24 cellular contexts compared by ENCODE assay signal in genomic region chr15:29773000-29773399, GRCh38. TPM values are rescaled to one million over a fixed set of nuclear protein-coding genes. Genes with fewer than 3 reads are reported as not detected.
DNase-seq lines count a peak whose midpoint lies in the region; ATAC-seq, FAIRE-seq and TF ChIP-seq lines count a peak whose summit lies in the region.
"Had no signal": no experiment of that assay in that cellular context is flagged by ENCODE, and none has a peak within 500 bp of the region (broad histone marks: within the 10 kb centered on the region; RNA-seq: fewer than 3 reads in every experiment).

No MANE protein-coding gene starts in this region.

- peaks cover 11% of the 10 kb centered on the region for H3K27me3 Mint-ChIP-seq in activated CD8-positive, alpha-beta T cell treated with anti-CD3 and anti-CD28 coated beads for 36 hours

- intact Hi-C loops in Right ventricle myocardium superior (cut with DNase I) (loop anchor here (10.0 kb wide), 1 partner anchor 58 kb away; no protein-coding TSS in a partner anchor), Right ventricle myocardium inferior (cut with DNase I) (no loop called here), IMR-90 (cut with micrococcal nuclease) (no loop called here), body of pancreas (cut with DNase I) (no loop called here)
- intact Hi-C loops in activated CD8-positive, alpha-beta T cell treated with anti-CD3 and anti-CD28 coated beads for 36 hours (cut with micrococcal nuclease), result no loop called here

- DNase-seq in Right ventricle myocardium superior (no peak), Right ventricle myocardium inferior (ENCODE audit: missing footprints) (no peak), H54 (ENCODE audit: insufficient read length, low spot score) (no peak), IMR-90 (no peak), epithelial cell of prostate (ENCODE audit: low read depth, low spot score) (no peak), NAMALWA (ENCODE audit: low spot score) (no peak), body of pancreas (no peak)
- DNase-seq in activated CD8-positive, alpha-beta T cell treated with anti-CD3 and anti-CD28 coated beads for 36 hours, result no peak
- DNase-seq: 8988T; ACHN; AML-193; BE2C; Calu3; CD4-positive, alpha-beta memory T cell; COR-L47; DMS53; DMS79 treated with DMSO at 0.1 percent for 48 hours; GF-D8; GM23248; HCEC 1CT had no signal

- H4K20me1 ChIP-seq in IMR-90 (ENCODE audit: insufficient read depth, low read length), result peaks cover 22% of the 10 kb centered on the region; the same call in 1 of the 2 replicates
- H4K20me1 ChIP-seq: BLaER1 treated with 17β-estradiol and CSF1 and Interleukin-3, amounts not matched to agents 10 nM and 100 nM had no signal

- H3K27me3 ChIP-seq in IMR-90 (ENCODE audit: control insufficient read depth, insufficient read depth, low read length), result no peaks in the 10 kb centered on the region
- H3K27me3 ChIP-seq in body of pancreas, result no peaks in the 10 kb centered on the region
- H3K27me3 ChIP-seq: BE2C had no signal

- POLR2A ChIA-PET in IMR-90 (lab: Charles Lee; ENCODE audit: unreplicated experiment), result no interaction called here
- POLR2A ChIA-PET in activated CD8-positive, alpha-beta T cell treated with anti-CD3 and anti-CD28 coated beads for 36 hours (lab: Charles Lee), result no interaction called here

- ATAC-seq in Right ventricle myocardium superior (ENCODE audit: poor library complexity) (peak; percentile 33), Right ventricle myocardium inferior (no peak), IMR-90 (ENCODE audit: low read depth) (no peak), body of pancreas (no peak)
- no peak for ATAC-seq in activated CD8-positive, alpha-beta T cell treated with anti-CD3 and anti-CD28 coated beads for 36 hours
- ATAC-seq: A549 had no signal

- H4K91ac ChIP-seq in IMR-90 (ENCODE audit: insufficient read depth, low read depth, low read length), result no peak overlapping the region

- no peak overlapping the region for H2BK120ac ChIP-seq in IMR-90 (ENCODE audit: low read depth, low read length)

- no CpG with 5 or more reads among the region's 4 CpGs for WGBS in IMR-90 (ENCODE audit: extremely low coverage in 2 of 2, insufficient read length in 1 of 2), 2 experiments
- 89 to 92% methylated on average over 4 of the region's 4 CpGs for WGBS in body of pancreas, 2 donors

- no peak overlapping the region for H3K4me3 Mint-ChIP-seq in activated CD8-positive, alpha-beta T cell treated with anti-CD3 and anti-CD28 coated beads for 36 hours
- H3K4me3 Mint-ChIP-seq: CD4-positive, alpha-beta memory T cell had no signal

- TF ChIP-seq CTCF in IMR-90 (conservative IDR thresholded peaks at IDR 0.05; ENCODE audit: low read depth, low read length) (no peak), body of pancreas (IDR thresholded peaks at IDR 0.05) (no peak)
- TF ChIP-seq CTCF in activated CD8-positive, alpha-beta T cell treated with anti-CD3 and anti-CD28 coated beads for 36 hours (IDR thresholded peaks at IDR 0.05), result no peak

- no peak overlapping the region for H2AFZ ChIP-seq in IMR-90 (replicated peaks; ENCODE audit: low read length, poor library complexity)
- H2AFZ ChIP-seq: GM23248 had no signal

- dilution Hi-C loops in IMR-90 (cut with HindIII; ENCODE audit: low sequenced_read_pairs, unreplicated experiment), result no loop called here

- CTCF ChIA-PET in IMR-90 (lab: Yijun Ruan, JAX), result no interaction called here
- CTCF ChIA-PET in activated CD8-positive, alpha-beta T cell treated with anti-CD3 and anti-CD28 coated beads for 36 hours (lab: Charles Lee), result no interaction called here

- H3K4me3 ChIP-seq in IMR-90 (ENCODE audit: insufficient read depth, low read depth, low read length), result no peak overlapping the region
- no peak overlapping the region for H3K4me3 ChIP-seq in body of pancreas
- H3K4me3 ChIP-seq: A549; BLaER1 treated with 17β-estradiol and CSF1 and Interleukin-3, amounts not matched to agents 10 nM and 100 nM; GM23248 had no signal

- 0 out of 2 replicates have a peak overlapping the region, but pooled peaks have one; percentile 61 for H2AK5ac ChIP-seq in IMR-90 (ENCODE audit: low read depth, low read length)

- no peak overlapping the region for H3K4me2 ChIP-seq in IMR-90 (ENCODE audit: low read depth, low read length)
- H3K4me2 ChIP-seq: BLaER1 treated with 17β-estradiol and CSF1 and Interleukin-3, amounts not matched to agents 10 nM and 100 nM had no signal

- H3K79me1 ChIP-seq in IMR-90 (ENCODE audit: low read depth in 1 of 2, low read length in 2 of 2), result peaks cover 15 to 59% of the 10 kb centered on the region in 2 experiments

- peak overlapping the region; percentile 60 for H2AK9ac ChIP-seq in IMR-90 (replicated peaks; ENCODE audit: low read depth, low read length, poor library complexity)

- BruUV-seq in IMR-90 (replicated peaks; lab: Mats Ljungman, UMichigan), result no TSS peak

- H2BK5ac ChIP-seq in IMR-90 (ENCODE audit: low read depth, low read length, poor library complexity, severe bottlenecking), result no peak overlapping the region

- H3K9me3 ChIP-seq in IMR-90 (ENCODE audit: control insufficient read depth, insufficient read depth, low read length) (no peaks in the 10 kb centered on the region), body of pancreas (no peaks in the 10 kb centered on the region)
- H3K9me3 ChIP-seq: A549; BE2C; BLaER1 treated with 17β-estradiol and CSF1 and Interleukin-3, amounts not matched to agents 10 nM and 100 nM had no signal

- 0 out of 2 replicates have a peak overlapping the region, but pooled peaks have one; percentile 29 for H3K14ac ChIP-seq in IMR-90 (replicated peaks; ENCODE audit: low read depth, low read length)

- peaks cover 8% of the 10 kb centered on the region for H3K36me3 ChIP-seq in IMR-90 (ENCODE audit: control insufficient read depth, insufficient read depth, low read length)
- H3K36me3 ChIP-seq in body of pancreas (replicated peaks in 1 of 2; ENCODE audit: insufficient read depth in 1 of 2, low read depth in 2 of 2), result peaks cover 0 to 12% of the 10 kb centered on the region in 2 donors
- H3K36me3 ChIP-seq: BE2C; BLaER1 treated with 17β-estradiol and CSF1 and Interleukin-3, amounts not matched to agents 10 nM and 100 nM had no signal

- no peaks in the 10 kb centered on the region for H3K9me3 Mint-ChIP-seq in activated CD8-positive, alpha-beta T cell treated with anti-CD3 and anti-CD28 coated beads for 36 hours
- H3K9me3 Mint-ChIP-seq: CD4-positive, alpha-beta memory T cell had no signal

- H4K5ac ChIP-seq in IMR-90 (ENCODE audit: low read depth, low read length), result no peak overlapping the region

- peak overlapping the region in 1 of 2 experiments; percentile 48; a peak in 1 of 4 replicates for H4K8ac ChIP-seq in IMR-90 (ENCODE audit: low read depth in 2 of 2, low read length in 2 of 2)

- H3K4me1 ChIP-seq in IMR-90 (ENCODE audit: control insufficient read depth, insufficient read depth, low read length) (peaks cover 5% of the 10 kb centered on the region; the same call in 1 of the 2 replicates), body of pancreas (no peaks in the 10 kb centered on the region)
- H3K4me1 ChIP-seq: BE2C; BLaER1 treated with 17β-estradiol and CSF1 and Interleukin-3, amounts not matched to agents 10 nM and 100 nM had no signal

- H3K27ac Mint-ChIP-seq in activated CD8-positive, alpha-beta T cell treated with anti-CD3 and anti-CD28 coated beads for 36 hours, result no peak overlapping the region
- H3K27ac Mint-ChIP-seq: CD4-positive, alpha-beta memory T cell had no signal

- in situ Hi-C loops in IMR-90 (cut with MboI; ENCODE audit: low sequenced_read_pairs), result no loop called here

- peak overlapping the region; percentile 73; the same call in 1 of the 2 replicates for H3K23ac ChIP-seq in IMR-90 (ENCODE audit: low read depth, low read length)

- no peaks in the 10 kb centered on the region for H3K4me1 Mint-ChIP-seq in activated CD8-positive, alpha-beta T cell treated with anti-CD3 and anti-CD28 coated beads for 36 hours (ENCODE audit: low read depth)
- H3K4me1 Mint-ChIP-seq: CD4-positive, alpha-beta memory T cell had no signal

- H3K4ac ChIP-seq in IMR-90 (ENCODE audit: low read depth, low read length), result no peak overlapping the region

- no peak overlapping the region for H3K27ac ChIP-seq in IMR-90 (ENCODE audit: insufficient read depth, low read length)
- peak overlapping the region; percentile 61 for H3K27ac ChIP-seq in epithelial cell of prostate
- H3K27ac ChIP-seq in body of pancreas, result no peak overlapping the region
- H3K27ac ChIP-seq: BLaER1 treated with 17β-estradiol and CSF1 and Interleukin-3, amounts not matched to agents 10 nM and 100 nM; GM23248 had no signal

- TF ChIP-seq RAD21 in IMR-90 (IDR thresholded peaks at IDR 0.05; ENCODE audit: low read length), result no peak

- H3K9ac ChIP-seq in IMR-90 (ENCODE audit: low read depth, low read length), result no peak overlapping the region
- H3K9ac ChIP-seq: BLaER1 treated with 17β-estradiol and CSF1 and Interleukin-3, amounts not matched to agents 10 nM and 100 nM; GM23248 had no signal

- peak; percentile 45 for FAIRE-seq in H54 (lab: Jason Lieb, UNC)
- FAIRE-seq: GM12891, GM18507 had no signal

- no peak overlapping the region for H3K18ac ChIP-seq in IMR-90 (ENCODE audit: low read depth, low read length)

- no peaks in the 10 kb centered on the region for H3K36me3 Mint-ChIP-seq in activated CD8-positive, alpha-beta T cell treated with anti-CD3 and anti-CD28 coated beads for 36 hours (ENCODE audit: low read depth)
- H3K36me3 Mint-ChIP-seq: CD4-positive, alpha-beta memory T cell had no signal

- H2BK15ac ChIP-seq in IMR-90 (ENCODE audit: low read depth, low read length), result 0 out of 3 replicates have a peak overlapping the region, but pooled peaks have one; percentile 20

- peaks cover 18% of the 10 kb centered on the region for H3K9me1 ChIP-seq in IMR-90 (ENCODE audit: insufficient read depth, low read length)

- no peak for TF ChIP-seq POLR2A in H54 (IDR thresholded peaks at IDR 0.05; ENCODE audit: low read depth, low read length)
- no peak for TF ChIP-seq POLR2A in IMR-90 (IDR thresholded peaks at IDR 0.05; ENCODE audit: low read depth, low read length)
- TF ChIP-seq POLR2A in body of pancreas (IDR thresholded peaks at IDR 0.05), result no peak

- no peak overlapping the region for H3K56ac ChIP-seq in IMR-90 (ENCODE audit: extremely low read depth, insufficient read depth, low read length)

- no peak overlapping the region; the same call in 1 of the 2 replicates for H2BK20ac ChIP-seq in IMR-90 (ENCODE audit: low read depth, low read length)

TF ChIP-seq in IMR-90, 13 proteins besides CTCF, POLR2A, EP300 and RAD21 (continues in another document):
- TF ChIP-seq CEBPB (IDR thresholded peaks at IDR 0.05; ENCODE audit: low read depth, low read length) (no peak), RCOR1 (IDR thresholded peaks at IDR 0.05; ENCODE audit: insufficient replicate concordance, low read length) (no peak), MAZ (IDR thresholded peaks at IDR 0.05; ENCODE audit: borderline replicate concordance, low read depth, low read length) (no peak), SMC3 (IDR thresholded peaks at IDR 0.05; ENCODE audit: low read depth, low read length) (no peak), RFX5 (IDR thresholded peaks at IDR 0.05; ENCODE audit: low read depth, low read length) (no peak)

RNA-seq across cellular contexts. Expression of gene TJP1, which starts 49.3 kb away (rescaled TPM):
- 104 TPM for total RNA-seq in Right ventricle myocardium superior
- 111 TPM for total RNA-seq in Right ventricle myocardium inferior
- total RNA-seq in IMR-90 (2012; rRNA removed), result 43.4 and 61.7 TPM in 2 replicates
- 41.9 and 42.2 TPM in 2 replicates for polyA plus RNA-seq in IMR-90 (2012; rRNA removed)
- polyA plus RNA-seq in IMR-90 (2012; cell fraction: cytosol; rRNA removed), result 13.8 and 15.5 TPM in 2 replicates
- 15.4 and 56.9 TPM in 2 replicates for polyA plus RNA-seq in IMR-90 (2012; cell fraction: nucleus; rRNA removed; ENCODE audit: low replicate concordance)
- not detected for total RNA-seq in activated CD8-positive, alpha-beta T cell treated with anti-CD3 and anti-CD28 coated beads for 36 hours
- total RNA-seq in body of pancreas, result 10 to 100 TPM; 68.7 to 70.9 TPM
- total RNA-seq: CD4-positive, alpha-beta memory T cell had no signal
- polyA plus RNA-seq: CD4-positive, alpha-beta memory T cell had no signal

Comparison
In these comparisons a context has a peak if more than half of its experiments do, and no peak if none do; other contexts are left out.
1. RNA of gene TJP1, which starts 49.3 kb away (total RNA-seq): 111 TPM in Right ventricle myocardium inferior (single experiment), 104 TPM in Right ventricle myocardium superior (single experiment), 68.7 to 70.9 TPM in body of pancreas and 43.4 to 61.7 TPM in IMR-90; not detected in activated CD8-positive, alpha-beta T cell treated with anti-CD3 and anti-CD28 coated beads for 36 hours; every median in the first group is over 10 times any median in the second.